ENCODE assay signal across 1 cellular context in genomic region chr9:91131433-91131839, GRCh38.
TF ChIP-seq lines count a peak whose summit lies in the region.

No MANE protein-coding gene starts in this region.

TF ChIP-seq in HEK293, 187 proteins besides CTCF, POLR2A, EP300 and RAD21 (continued from another document):
- TF ChIP-seq TSHZ1 (tag by site-specific recombination; IDR thresholded peaks at IDR 0.05; ENCODE audit: borderline replicate concordance) (no peak), KLF7 (tag by site-specific recombination; IDR thresholded peaks at IDR 0.05; ENCODE audit: borderline replicate concordance) (no peak), INSM2 (tag by site-specific recombination; IDR thresholded peaks at IDR 0.05) (no peak)
TF ChIP-seq in HEK293: peak in this region for 2.
